Comparison of ENCODE assay signal across 18 cellular contexts in the genomic region with DNA sequence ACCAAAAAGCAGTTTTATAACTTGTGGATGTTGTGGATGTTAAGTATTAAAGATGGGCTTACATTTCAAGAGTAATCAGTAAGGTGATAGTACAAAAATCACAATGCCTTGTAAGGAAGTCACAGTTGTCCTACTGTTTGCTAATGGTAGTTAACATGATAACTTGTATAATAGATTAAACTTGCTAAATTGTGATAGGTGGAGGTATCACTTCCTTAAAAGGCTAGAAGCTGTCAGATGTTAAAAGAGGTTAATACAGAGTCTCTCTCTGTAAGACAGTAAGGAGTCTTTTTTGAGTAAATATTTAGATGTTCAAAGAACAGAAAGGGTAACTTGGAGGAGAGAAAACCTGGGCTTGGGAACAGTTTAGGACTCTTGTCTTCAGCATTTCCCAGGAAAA.
"Had no signal": no experiment of that assay in that cellular context is flagged by ENCODE, and none has a peak within 500 bp of the region (broad histone marks: within the 10 kb centered on the region; RNA-seq: fewer than 3 reads in every experiment).

No MANE protein-coding gene starts in this region.

- H3K4me1 Mint-ChIP-seq: nephron had no signal

- H3K36me3 ChIP-seq: adrenal gland, spleen, suprapubic skin had no signal

- H3K4me3 ChIP-seq: adrenal gland, spleen, suprapubic skin had no signal

- H3K36me3 Mint-ChIP-seq: type B pancreatic cell had no signal

- DNase-seq: activated B cell treated with CpG ODN at 0.5 μM for 24 hours; activated CD4-positive, alpha-beta T cell treated with anti-CD3 and anti-CD28 coated beads for 48 hours; activated CD8-positive, alpha-beta T cell treated with anti-CD3 and anti-CD28 coated beads for 36 hours; activated effector memory CD4-positive, alpha-beta T cell treated with anti-CD3 and anti-CD28 coated beads, Interleukin-2, amount 50 U/mL, for 16 hours; activated T-cell treated with anti-CD3 and anti-CD28 coated beads, Interleukin-2, amount 50 U/mL, for 4 hours; adrenal gland; caudate nucleus; cortex of kidney; effector CD4-positive, alpha-beta T cell; foreskin fibroblast; spleen had no signal

- H3K4me1 ChIP-seq: adrenal gland, spleen, suprapubic skin had no signal

- H3K27ac ChIP-seq: adrenal gland, spleen, suprapubic skin had no signal

- H3K9me3 ChIP-seq: suprapubic skin had no signal

- H3K4me3 Mint-ChIP-seq: activated B cell treated with CpG ODN at 0.5 μM for 24 hours; activated CD8-positive, alpha-beta T cell treated with anti-CD3 and anti-CD28 coated beads for 36 hours; activated naive CD4-positive, alpha-beta T cell treated with anti-CD3 and anti-CD28 coated beads, Interleukin-2, amount 50 U/mL, for 24 hours; activated T-cell treated with anti-CD3 and anti-CD28 coated beads, Interleukin-2, amount 50 U/mL, for 4 hours; nephron; stimulated activated naive CD8-positive, alpha-beta T cell treated with anti-CD3 and anti-CD28 coated beads, Interleukin-15, Interleukin-2, amounts not matched to agents 100 ng/mL and 50 ng/mL, for 24 hours; T-helper 1 cell treated with Interleukin-12 subunit alpha and Interleukin-12 subunit beta and Interleukin-4 antibody, amounts not matched to agents 30 μg/mL and 1 μg/mL, for 36 hours; type B pancreatic cell had no signal

- ATAC-seq: activated CD8-positive, alpha-beta T cell treated with anti-CD3 and anti-CD28 coated beads for 36 hours; activated T-cell treated with anti-CD3 and anti-CD28 coated beads, Interleukin-2, amount 50 U/mL, for 4 hours; sciatic nerve had no signal

- H3K27ac Mint-ChIP-seq: activated B cell treated with CpG ODN at 0.5 μM for 24 hours; activated CD8-positive, alpha-beta T cell treated with anti-CD3 and anti-CD28 coated beads for 36 hours; activated naive CD4-positive, alpha-beta T cell treated with anti-CD3 and anti-CD28 coated beads, Interleukin-2, amount 50 U/mL, for 24 hours; nephron; stimulated activated naive CD8-positive, alpha-beta T cell treated with anti-CD3 and anti-CD28 coated beads, Interleukin-15, Interleukin-2, amounts not matched to agents 100 ng/mL and 50 ng/mL, for 24 hours; T-helper 1 cell treated with Interleukin-12 subunit alpha and Interleukin-12 subunit beta and Interleukin-4 antibody, amounts not matched to agents 30 μg/mL and 1 μg/mL, for 36 hours; type B pancreatic cell had no signal

- H3K9me3 Mint-ChIP-seq: T-helper 1 cell treated with Interleukin-12 subunit alpha and Interleukin-12 subunit beta and Interleukin-4 antibody, amounts not matched to agents 30 μg/mL and 1 μg/mL, for 36 hours had no signal

- H3K27me3 ChIP-seq: adrenal gland, spleen, suprapubic skin had no signal

- H3K27me3 Mint-ChIP-seq: type B pancreatic cell had no signal
